In the genomic region with DNA sequence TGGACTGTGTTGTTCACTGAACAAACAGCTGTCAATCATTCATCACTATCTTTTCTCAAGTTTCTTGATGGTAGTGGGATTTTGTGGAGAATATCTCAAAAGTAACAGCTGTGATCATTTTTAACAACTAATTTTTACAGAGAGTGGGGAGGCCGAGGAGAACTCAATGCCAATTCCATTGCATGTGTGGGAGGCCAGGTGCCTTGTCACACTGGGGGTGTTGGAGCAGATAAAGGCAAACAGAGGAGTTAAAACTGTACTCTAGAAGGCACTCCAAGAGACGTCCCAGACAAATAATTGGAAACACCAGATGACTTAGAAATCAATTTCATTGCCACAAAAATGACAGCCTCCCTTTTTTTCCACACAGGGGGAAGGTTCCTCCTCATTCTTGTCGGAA, we compare ENCODE assay signal across 26 cellular contexts.
"Had no signal": no experiment of that assay in that cellular context is flagged by ENCODE, and none has a peak within 500 bp of the region (broad histone marks: within the 10 kb centered on the region; RNA-seq: fewer than 3 reads in every experiment).

No MANE protein-coding gene starts in this region.

- FAIRE-seq: colon, endometrium, endothelial cell of umbilical vein, frontal cortex had no signal

- ATAC-seq: effector memory CD8-positive, alpha-beta T cell; esophagus mucosa; gastrocnemius medialis; gastroesophageal sphincter; heart left ventricle; heart right ventricle had no signal

- H3K4me3 ChIP-seq: colonic mucosa, coronary artery, dorsolateral prefrontal cortex, esophagus muscularis mucosa, esophagus squamous epithelium, gastrocnemius medialis, gastroesophageal sphincter, heart left ventricle, heart right ventricle had no signal

- H3K9me3 ChIP-seq: colonic mucosa, esophagus muscularis mucosa, esophagus squamous epithelium, gastrocnemius medialis, gastroesophageal sphincter, heart left ventricle, heart right ventricle had no signal

- DNase-seq: colonic mucosa; cortex of kidney; dermis blood vessel endothelial cell; dorsolateral prefrontal cortex; effector CD4-positive, alpha-beta T cell; effector CD8-positive, alpha-beta T cell; effector memory CD4-positive, alpha-beta T cell; effector memory CD8-positive, alpha-beta T cell; endodermal cell; erythroblast; esophagus squamous epithelium; foreskin fibroblast; foreskin melanocyte; gastrocnemius medialis; glutamatergic neuron; heart left ventricle; heart right ventricle had no signal

- H3K27me3 ChIP-seq: colonic mucosa, dorsolateral prefrontal cortex, esophagus muscularis mucosa, esophagus squamous epithelium, gastrocnemius medialis, gastroesophageal sphincter, heart left ventricle, heart right ventricle had no signal

- H3K27ac ChIP-seq: colonic mucosa, coronary artery, dorsolateral prefrontal cortex, epithelial cell of prostate, esophagus muscularis mucosa, esophagus squamous epithelium, gastrocnemius medialis, gastroesophageal sphincter, heart left ventricle had no signal

- H3K36me3 ChIP-seq: colonic mucosa, esophagus squamous epithelium, gastrocnemius medialis, heart left ventricle had no signal

- H3K4me1 ChIP-seq: colonic mucosa, esophagus squamous epithelium, gastrocnemius medialis had no signal
